In genomic region chr17:49687878-49688491, GRCh38 we compare ENCODE assay signal across 1 cellular context.
A peak's percentile ranks its signal among the peaks of the same experiment; 100 is the strongest.
TF ChIP-seq lines count a peak whose summit lies in the region.

No MANE protein-coding gene starts in this region.

TF ChIP-seq in K562, 482 proteins besides CTCF, POLR2A, EP300 and RAD21 (continued from another document and continues in another):
- TF ChIP-seq MGA (IDR thresholded peaks at IDR 0.05) (peak; percentile 87), FOXO4 (CRISPR knock-in tag; IDR thresholded peaks at IDR 0.05) (no peak), ZKSCAN1 (IDR thresholded peaks at IDR 0.05; ENCODE audit: low read depth, low read length) (no peak), FOXA3 (CRISPR knock-in tag; conservative IDR thresholded peaks at IDR 0.05 in 1 of 2, IDR thresholded peaks at IDR 0.05 in 1 of 2) (no peak), ZNF766 (CRISPR knock-in tag; conservative IDR thresholded peaks at IDR 0.05) (0 out of 2 replicates have a peak, but pooled peaks have one; percentile 29), POU5F1 (IDR thresholded peaks at IDR 0.05; ENCODE audit: borderline replicate concordance, low read depth, low read length, partially characterized antibody) (no peak), L3MBTL2 (IDR thresholded peaks at IDR 0.05) (peak; percentile 77), ZNF165 (CRISPR knock-in tag; IDR thresholded peaks at IDR 0.05; ENCODE audit: borderline replicate concordance) (no peak), FOXK2 (conservative IDR thresholded peaks at IDR 0.05 in 1 of 2, IDR thresholded peaks at IDR 0.05 in 1 of 2; ENCODE audit: low read depth in 2 of 2) (no peak), GABPA (tag; conservative IDR thresholded peaks at IDR 0.05; ENCODE audit: low read depth) (peak; percentile 49; the same call in 1 of the 2 replicates), ZBTB9 (CRISPR knock-in tag; IDR thresholded peaks at IDR 0.05) (0 out of 2 replicates have a peak, but pooled peaks have one; percentile 33), CREB5 (CRISPR knock-in tag; IDR thresholded peaks at IDR 0.05) (no peak), ZBTB33 (CRISPR knock-in tag; IDR thresholded peaks at IDR 0.05) (no peak), ZNF23 (CRISPR knock-in tag; IDR thresholded peaks at IDR 0.05) (no peak), MAFF (IDR thresholded peaks at IDR 0.05; ENCODE audit: low read length) (no peak), CBFA2T2 (conservative IDR thresholded peaks at IDR 0.05) (no peak), HMG20A (CRISPR knock-in tag; conservative IDR thresholded peaks at IDR 0.05) (no peak), SPI1 (IDR thresholded peaks at IDR 0.05; ENCODE audit: borderline replicate concordance, low read depth, low read length) (0 out of 2 replicates have a peak, but pooled peaks have one; percentile 1), MAX (CRISPR knock-in tag; IDR thresholded peaks at IDR 0.05) (peak; percentile 71; the same call in 1 of the 2 replicates), PHF20 (IDR thresholded peaks at IDR 0.05; ENCODE audit: partially characterized antibody) (no peak), CEBPG (CRISPR knock-in tag; IDR thresholded peaks at IDR 0.05) (peak; percentile 20; the same call in 1 of the 2 replicates), CEBPG (tag; conservative IDR thresholded peaks at IDR 0.05 in 1 of 2, IDR thresholded peaks at IDR 0.05 in 1 of 2) (peak; percentile 57 to 70), ZNF395 (CRISPR knock-in tag; IDR thresholded peaks at IDR 0.05) (no peak), CEBPB (tag; IDR thresholded peaks at IDR 0.05) (peak; percentile 90), YY1 (IDR thresholded peaks at IDR 0.05; ENCODE audit: borderline replicate concordance in 1 of 3, control insufficient read depth in 1 of 3, extremely low read depth in 1 of 3, insufficient read depth in 3 of 3, insufficient read length in 1 of 3, insufficient replicate concordance in 2 of 3, low read depth in 1 of 3, low read length in 2 of 3) (no peak), ESRRB (CRISPR knock-in tag; IDR thresholded peaks at IDR 0.05; ENCODE audit: borderline replicate concordance) (no peak), FOXK1 (CRISPR knock-in tag; IDR thresholded peaks at IDR 0.05; ENCODE audit: borderline replicate concordance) (no peak), NCOA1 (IDR thresholded peaks at IDR 0.05; ENCODE audit: low read depth) (no peak), HBP1 (CRISPR knock-in tag; IDR thresholded peaks at IDR 0.05) (no peak)
